In the genomic region with DNA sequence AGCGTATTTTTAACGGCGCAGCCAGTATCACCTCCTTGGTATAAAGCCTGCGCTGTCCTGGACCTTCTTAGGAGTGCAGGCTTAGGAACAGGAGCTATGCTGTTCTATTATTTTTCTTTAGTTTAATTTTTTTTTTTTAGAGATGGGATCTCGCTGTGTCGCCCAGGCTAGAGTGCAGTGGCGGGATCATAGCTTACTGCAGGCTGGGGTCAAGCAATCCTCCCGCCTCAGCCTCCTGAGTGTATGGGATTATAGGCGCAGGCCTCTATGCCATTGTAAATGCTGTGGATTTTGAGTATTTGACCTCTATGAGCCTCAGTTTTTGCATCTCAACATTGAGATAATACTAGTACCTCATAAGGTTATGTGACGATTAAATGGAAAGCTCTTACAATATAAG, we compare ENCODE assay signal across 8 cellular contexts. TPM values are rescaled to one million over a fixed set of nuclear protein-coding genes. Genes with fewer than 3 reads are reported as not detected.
A peak's percentile ranks its signal among the peaks of the same experiment; 100 is the strongest.
DNase-seq lines count a peak whose midpoint lies in the region; ATAC-seq and TF ChIP-seq lines count a peak whose summit lies in the region.

No MANE protein-coding gene starts in this region.

- H4K8ac ChIP-seq in mesenchymal stem cell (ENCODE audit: low read length), result peak overlapping the region; percentile 58

- no peaks in the 10 kb centered on the region for H3K79me1 ChIP-seq in mesenchymal stem cell (replicated peaks; ENCODE audit: low read length, poor library complexity, severe bottlenecking)

- H2BK5ac ChIP-seq in mesenchymal stem cell (ENCODE audit: low read depth, low read length, poor library complexity, severe bottlenecking), result no peak overlapping the region

- ATAC-seq in GM21390 (IDR thresholded peaks at IDR 0.05; ENCODE audit: unreplicated experiment), result no peak

- no peak overlapping the region for H2AK5ac ChIP-seq in mesenchymal stem cell (ENCODE audit: low read length, severe bottlenecking)

- H3K4ac ChIP-seq in mesenchymal stem cell (ENCODE audit: low read depth in 1 of 2, low read length in 2 of 2), result peak overlapping the region in 1 of 2 experiments; percentile 82

- POLR2A ChIA-PET in HEK293T (lab: Yijun Ruan, JAX), result interaction anchor here (1.5 kb wide), 1 partner anchor 13 kb away, joined by 8 read pairs; no protein-coding TSS in a partner anchor

- peak overlapping the region; percentile 87 for H3K27ac Mint-ChIP-seq in activated naive CD4-positive, alpha-beta T cell treated with anti-CD3 and anti-CD28 coated beads, Interleukin-2, amount 10 ng/mL, durations not matched to agents 7 days and 5 days
- H3K27ac Mint-ChIP-seq in brain (peak overlapping the region in 3 of 5 experiments; percentile 75 to 93 (median 87)), type B pancreatic cell (peak overlapping the region; percentile 94)

- no peak for DNase-seq in activated naive CD4-positive, alpha-beta T cell treated with anti-CD3 and anti-CD28 coated beads, Interleukin-2, amount 10 ng/mL, durations not matched to agents 7 days and 5 days
- no peak for DNase-seq in activated naive CD4-positive, alpha-beta T cell treated with Interleukin-2 at 50 U/mL for 16 hours
- no peak for DNase-seq in mesenchymal stem cell
- no peak for DNase-seq in type B pancreatic cell (ENCODE audit: extremely low spot score, unreplicated experiment)
- no peak for DNase-seq in posterior vena cava (ENCODE audit: low spot score)
- no peak for DNase-seq in HEK293T (ENCODE audit: extremely low spot score)

- peak overlapping the region; percentile 73 for H3K4me3 Mint-ChIP-seq in activated naive CD4-positive, alpha-beta T cell treated with anti-CD3 and anti-CD28 coated beads, Interleukin-2, amount 10 ng/mL, durations not matched to agents 7 days and 5 days
- H3K4me3 Mint-ChIP-seq in brain (peak overlapping the region; percentile 84 to 89 (median 86)), type B pancreatic cell (peak overlapping the region; percentile 91)

- peaks cover 32% of the 10 kb centered on the region for H3K9me3 Mint-ChIP-seq in activated naive CD4-positive, alpha-beta T cell treated with anti-CD3 and anti-CD28 coated beads, Interleukin-2, amount 10 ng/mL, durations not matched to agents 7 days and 5 days
- H3K9me3 Mint-ChIP-seq in brain (peaks cover 0 to 9% (median 0%) of the 10 kb centered on the region in 5 experiments), type B pancreatic cell (peaks cover 4% of the 10 kb centered on the region)

- no peaks in the 10 kb centered on the region for H3K36me3 ChIP-seq in mesenchymal stem cell (ENCODE audit: control insufficient read depth in 1 of 2, insufficient read depth in 2 of 2, low read depth in 1 of 2, low read length in 2 of 2)

- H3K36me3 Mint-ChIP-seq in activated naive CD4-positive, alpha-beta T cell treated with anti-CD3 and anti-CD28 coated beads, Interleukin-2, amount 10 ng/mL, durations not matched to agents 7 days and 5 days, result peaks cover 47% of the 10 kb centered on the region
- H3K36me3 Mint-ChIP-seq in brain (no peaks in the 10 kb centered on the region), type B pancreatic cell (peaks cover 19% of the 10 kb centered on the region)

- no peak for TF ChIP-seq CTCF in brain (conservative IDR thresholded peaks at IDR 0.05)
- no peak for TF ChIP-seq CTCF in type B pancreatic cell (conservative IDR thresholded peaks at IDR 0.05)

- no peaks in the 10 kb centered on the region for H3K4me1 ChIP-seq in mesenchymal stem cell (ENCODE audit: control insufficient read depth, insufficient read depth, low read depth, low read length)

- H3K9me3 ChIP-seq in mesenchymal stem cell (ENCODE audit: control insufficient read depth, low read length), result no peaks in the 10 kb centered on the region

- H4K91ac ChIP-seq in mesenchymal stem cell (ENCODE audit: low read length), result peak overlapping the region; percentile 84

- no peak overlapping the region for H3K27ac ChIP-seq in mesenchymal stem cell (ENCODE audit: low read length, poor library complexity, severe bottlenecking)

- H3K23ac ChIP-seq in mesenchymal stem cell (ENCODE audit: low read length in 2 of 2), result no peak overlapping the region

- peak overlapping the region; percentile 99 for H3K9ac ChIP-seq in mesenchymal stem cell (ENCODE audit: low read length)

- H3K27me3 ChIP-seq in mesenchymal stem cell (ENCODE audit: control insufficient read depth in 1 of 2, insufficient read depth in 1 of 2, low read length in 2 of 2), result peaks cover 0 to 41% of the 10 kb centered on the region in 2 experiments

- CTCF ChIA-PET in activated naive CD4-positive, alpha-beta T cell treated with anti-CD3 and anti-CD28 coated beads, Interleukin-2, amount 10 ng/mL, durations not matched to agents 7 days and 5 days (lab: Charles Lee), result interaction anchor here (0.7 to 3.9 kb wide), 8 partner anchors 10 to 420 kb away, joined by 3 to 40 read pairs (median 4); a partner anchor contains a TSS
- CTCF ChIA-PET in HEK293T (lab: Yijun Ruan, JAX), result interaction anchor here (0.6 to 2.9 kb wide), 3 partner anchors 9 to 34 kb away, joined by 3 to 10 read pairs (median 4); no protein-coding TSS in a partner anchor

- peak overlapping the region; percentile 80 to 98 for H2BK12ac ChIP-seq in mesenchymal stem cell (ENCODE audit: low read length in 2 of 2)

- peaks cover 15% of the 10 kb centered on the region for H3K27me3 Mint-ChIP-seq in activated naive CD4-positive, alpha-beta T cell treated with anti-CD3 and anti-CD28 coated beads, Interleukin-2, amount 10 ng/mL, durations not matched to agents 7 days and 5 days
- peaks cover 16% of the 10 kb centered on the region for H3K27me3 Mint-ChIP-seq in brain
- no peaks in the 10 kb centered on the region for H3K27me3 Mint-ChIP-seq in type B pancreatic cell

- WGBS in mesenchymal stem cell, result 94% methylated on average over 8 of the region's 10 CpGs

- peak overlapping the region; percentile 75 to 93 for H3K18ac ChIP-seq in mesenchymal stem cell (ENCODE audit: low read depth in 1 of 2, low read length in 2 of 2)

- H2AFZ ChIP-seq in mesenchymal stem cell (ENCODE audit: low read depth, low read length), result no peak overlapping the region

- H3K4me2 ChIP-seq in mesenchymal stem cell (ENCODE audit: low read length, poor library complexity, severe bottlenecking), result no peak overlapping the region

- peak overlapping the region in 1 of 2 experiments; percentile 84 for H3K4me3 ChIP-seq in mesenchymal stem cell (ENCODE audit: insufficient read depth in 1 of 2, low read depth in 1 of 2, low read length in 2 of 2)

- intact Hi-C loops in posterior vena cava (cut with DNase I), result no loop called here

- no peak overlapping the region for H3K14ac ChIP-seq in mesenchymal stem cell (ENCODE audit: low read length in 2 of 2)

- peak overlapping the region; percentile 2 for H2BK120ac ChIP-seq in mesenchymal stem cell (ENCODE audit: low read depth, low read length)

- peak overlapping the region; percentile 34 for H2BK15ac ChIP-seq in mesenchymal stem cell (ENCODE audit: low read depth, poor library complexity, severe bottlenecking)

- H3K4me1 Mint-ChIP-seq in activated naive CD4-positive, alpha-beta T cell treated with anti-CD3 and anti-CD28 coated beads, Interleukin-2, amount 10 ng/mL, durations not matched to agents 7 days and 5 days, result peaks cover 51% of the 10 kb centered on the region
- H3K4me1 Mint-ChIP-seq in brain (peaks cover 42% of the 10 kb centered on the region), type B pancreatic cell (ENCODE audit: unreplicated experiment) (peaks cover 31% of the 10 kb centered on the region)

TF ChIP-seq in HEK293T, 16 proteins besides CTCF, POLR2A, EP300 and RAD21:
- TF ChIP-seq CTBP1 (IDR thresholded peaks at IDR 0.05; ENCODE audit: borderline replicate concordance) (no peak), ZNF384 (IDR thresholded peaks at IDR 0.05) (no peak), FOXK2 (IDR thresholded peaks at IDR 0.05) (no peak), SUZ12 (IDR thresholded peaks at IDR 0.05) (no peak), BHLHE40 (IDR thresholded peaks at IDR 0.05; ENCODE audit: borderline replicate concordance) (no peak), FOXA1 (IDR thresholded peaks at IDR 0.05) (no peak), ARNT (IDR thresholded peaks at IDR 0.05) (no peak), HDGF (IDR thresholded peaks at IDR 0.05; ENCODE audit: borderline replicate concordance) (no peak), FOXM1 (IDR thresholded peaks at IDR 0.05; ENCODE audit: borderline replicate concordance) (no peak), SP1 (IDR thresholded peaks at IDR 0.05) (no peak), NFRKB (IDR thresholded peaks at IDR 0.05) (no peak), TARDBP (IDR thresholded peaks at IDR 0.05) (no peak), ELF4 (IDR thresholded peaks at IDR 0.05) (no peak), LEF1 (IDR thresholded peaks at IDR 0.05; ENCODE audit: borderline replicate concordance) (no peak), L3MBTL2 (conservative IDR thresholded peaks at IDR 0.05) (no peak)
- TF ChIP-seq, protein P1, sequence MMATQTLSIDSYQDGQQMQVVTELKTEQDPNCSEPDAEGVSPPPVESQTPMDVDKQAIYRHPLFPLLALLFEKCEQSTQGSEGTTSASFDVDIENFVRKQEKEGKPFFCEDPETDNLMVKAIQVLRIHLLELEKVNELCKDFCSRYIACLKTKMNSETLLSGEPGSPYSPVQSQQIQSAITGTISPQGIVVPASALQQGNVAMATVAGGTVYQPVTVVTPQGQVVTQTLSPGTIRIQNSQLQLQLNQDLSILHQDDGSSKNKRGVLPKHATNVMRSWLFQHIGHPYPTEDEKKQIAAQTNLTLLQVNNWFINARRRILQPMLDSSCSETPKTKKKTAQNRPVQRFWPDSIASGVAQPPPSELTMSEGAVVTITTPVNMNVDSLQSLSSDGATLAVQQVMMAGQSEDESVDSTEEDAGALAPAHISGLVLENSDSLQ (IDR thresholded peaks at IDR 0.05), result no peak

RNA-seq across cellular contexts. Expression of a gene that starts 4.1 kb away (rescaled TPM):
- not detected for polyA plus RNA-seq in brain (ENCODE audit: insufficient read depth, low read depth, low replicate concordance)
- not detected for polyA plus RNA-seq in mesenchymal stem cell (2013, experiment 1 of 2)
- polyA plus RNA-seq in mesenchymal stem cell (2013, experiment 2 of 2), result not detected
- total RNA-seq in type B pancreatic cell (ENCODE audit: low replicate concordance) (not detected in 2 replicates), posterior vena cava (not detected)

RNA-seq across cellular contexts. Expression of a gene that starts 15.5 kb away (rescaled TPM):
- 8.9 TPM for polyA plus RNA-seq in brain (ENCODE audit: insufficient read depth, low read depth, low replicate concordance)
- polyA plus RNA-seq in mesenchymal stem cell (2013, experiment 1 of 2), result 3.6 TPM
- polyA plus RNA-seq in mesenchymal stem cell (2013, experiment 2 of 2), result 3.6 TPM
- 0.98 and 2.4 TPM in 2 replicates for total RNA-seq in type B pancreatic cell (ENCODE audit: low replicate concordance)
- total RNA-seq in posterior vena cava, result under 1 TPM; 0.48 to 0.74 TPM

RNA-seq across cellular contexts. Expression of a gene that starts 41.7 kb away (rescaled TPM):
- 26.6 TPM for polyA plus RNA-seq in brain (ENCODE audit: insufficient read depth, low read depth, low replicate concordance)
- 15.2 TPM for polyA plus RNA-seq in mesenchymal stem cell (2013, experiment 1 of 2)
- 16.5 TPM for polyA plus RNA-seq in mesenchymal stem cell (2013, experiment 2 of 2)
- total RNA-seq in type B pancreatic cell (ENCODE audit: low replicate concordance) (27.0 and 29.5 TPM in 2 replicates), posterior vena cava (10 to 100 TPM; 34.7 to 37.8 TPM)
